ENCODE assay signal across 1 cellular context in genomic region chr11:75399344-75400109, GRCh38.
TF ChIP-seq lines count a peak whose summit lies in the region.

Gene RPS3, plus strand, starts transcription at chr11:75399518. Its CDS starts 30 bp downstream, at chr11:75399548.

TF ChIP-seq in K562, 482 proteins besides CTCF, POLR2A, EP300 and RAD21 (continued from another document and continues in another):
- TF ChIP-seq PKNOX1 (IDR thresholded peaks at IDR 0.05) = peak; percentile 4; the same call in 1 of the 2 replicates
- TF ChIP-seq STAT5A (IDR thresholded peaks at IDR 0.05; ENCODE audit: borderline replicate concordance, low read length) = peak; percentile 45; the same call in 1 of the 2 replicates
- no peak for TF ChIP-seq SIRT6 (IDR thresholded peaks at IDR 0.05; ENCODE audit: low read depth, low read length)
- 0 out of 2 replicates have a peak, but pooled peaks have one; percentile 66 for TF ChIP-seq GATAD2A (IDR thresholded peaks at IDR 0.05)
- 0 out of 2 replicates have a peak, but pooled peaks have one; percentile 46 for TF ChIP-seq ZNF583 (CRISPR knock-in tag; IDR thresholded peaks at IDR 0.05)
- peak; percentile 73 for TF ChIP-seq ETV1 (tag; conservative IDR thresholded peaks at IDR 0.05; ENCODE audit: low read depth)
- peak; percentile 86 for TF ChIP-seq E2F5 (CRISPR knock-in tag; IDR thresholded peaks at IDR 0.05)
- no peak for TF ChIP-seq RBM17 (IDR thresholded peaks at IDR 0.05; ENCODE audit: borderline replicate concordance, low read depth, low read length)
- TF ChIP-seq RBFOX2 (IDR thresholded peaks at IDR 0.05; ENCODE audit: low read depth, low read length) = peak; percentile 100
- TF ChIP-seq NFE2L1 (tag; IDR thresholded peaks at IDR 0.05; ENCODE audit: borderline replicate concordance, low read depth) = no peak
- no peak for TF ChIP-seq STAT5B (CRISPR knock-in tag; IDR thresholded peaks at IDR 0.05)
- no peak for TF ChIP-seq CLOCK (CRISPR knock-in tag; IDR thresholded peaks at IDR 0.05; ENCODE audit: borderline replicate concordance)
- no peak for TF ChIP-seq ZNF57 (CRISPR knock-in tag; IDR thresholded peaks at IDR 0.05)
- TF ChIP-seq GABPA (tag; conservative IDR thresholded peaks at IDR 0.05; ENCODE audit: low read depth) = peak; percentile 97
- TF ChIP-seq FOXK2 (conservative IDR thresholded peaks at IDR 0.05 in 1 of 2, IDR thresholded peaks at IDR 0.05 in 1 of 2; ENCODE audit: low read depth in 2 of 2) = no peak
- TF ChIP-seq ZNF740 (CRISPR knock-in tag; IDR thresholded peaks at IDR 0.05) = no peak; the same call in 1 of the 2 replicates
- TF ChIP-seq ZNF740 (tag; IDR thresholded peaks at IDR 0.05) = no peak
- no peak for TF ChIP-seq ZBTB9 (CRISPR knock-in tag; IDR thresholded peaks at IDR 0.05)
- no peak for TF ChIP-seq ZBTB26 (CRISPR knock-in tag; IDR thresholded peaks at IDR 0.05)
- no peak for TF ChIP-seq MYNN (IDR thresholded peaks at IDR 0.05)
- no peak for TF ChIP-seq MYNN (CRISPR knock-in tag; IDR thresholded peaks at IDR 0.05)
- no peak for TF ChIP-seq IFI16 (CRISPR knock-in tag; IDR thresholded peaks at IDR 0.05)
- TF ChIP-seq ZEB2 (IDR thresholded peaks at IDR 0.05) = no peak
- TF ChIP-seq ZNF707 (CRISPR knock-in tag; conservative IDR thresholded peaks at IDR 0.05) = no peak
- peak; percentile 100 for TF ChIP-seq RBBP5 (IDR thresholded peaks at IDR 0.05; ENCODE audit: borderline replicate concordance, insufficient read depth, low read length, poor library complexity, severe bottlenecking)
- no peak for TF ChIP-seq JUNB (CRISPR knock-in tag; conservative IDR thresholded peaks at IDR 0.05)
- no peak for TF ChIP-seq PHTF2 (CRISPR knock-in tag; IDR thresholded peaks at IDR 0.05)
- TF ChIP-seq ATF1 (CRISPR knock-in tag; IDR thresholded peaks at IDR 0.05) = peak; percentile 76; the same call in 1 of the 2 replicates
- TF ChIP-seq ATF1 (tag; IDR thresholded peaks at IDR 0.05) = peak; percentile 98
- no peak for TF ChIP-seq SAFB (IDR thresholded peaks at IDR 0.05; ENCODE audit: borderline replicate concordance, low read depth, low read length)
- TF ChIP-seq HBP1 (CRISPR knock-in tag; IDR thresholded peaks at IDR 0.05) = peak; percentile 72; the same call in 1 of the 2 replicates
- TF ChIP-seq BRF1 (IDR thresholded peaks at IDR 0.05; ENCODE audit: borderline replicate concordance, extremely low read depth, insufficient read length) = no peak
- TF ChIP-seq USF1 (CRISPR knock-in tag; IDR thresholded peaks at IDR 0.05) = 0 out of 2 replicates have a peak, but pooled peaks have one; percentile 15
- peak; percentile 94 for TF ChIP-seq CBX1 (IDR thresholded peaks at IDR 0.05; ENCODE audit: low read depth)
- TF ChIP-seq NFRKB (IDR thresholded peaks at IDR 0.05; ENCODE audit: low read depth) = peak; percentile 98
- peak; percentile 57 to 69; a peak in 3 of 4 replicates for TF ChIP-seq SIN3A (IDR thresholded peaks at IDR 0.05; ENCODE audit: borderline replicate concordance in 2 of 2, control insufficient read depth in 1 of 2, low read depth in 2 of 2, low read length in 2 of 2)
- TF ChIP-seq ZNF175 (CRISPR knock-in tag; IDR thresholded peaks at IDR 0.05; ENCODE audit: low read depth) = no peak; the same call in 1 of the 2 replicates
- TF ChIP-seq KAT7 (CRISPR knock-in tag; IDR thresholded peaks at IDR 0.05; ENCODE audit: borderline replicate concordance) = peak; percentile 96
- peak; percentile 94 for TF ChIP-seq PML (IDR thresholded peaks at IDR 0.05; ENCODE audit: low read length)
- peak; percentile 43; the same call in 1 of the 2 replicates for TF ChIP-seq JUND (IDR thresholded peaks at IDR 0.05; ENCODE audit: borderline replicate concordance, low read depth, low read length)
- no peak; the same call in 2 of the 3 replicates for TF ChIP-seq JUND (tag; IDR thresholded peaks at IDR 0.05; ENCODE audit: borderline replicate concordance, low read depth, low read length)
- no peak for TF ChIP-seq ZNF592 (IDR thresholded peaks at IDR 0.05)
- peak; percentile 98 for TF ChIP-seq MTA1 (IDR thresholded peaks at IDR 0.05; ENCODE audit: borderline replicate concordance)
- TF ChIP-seq ZNF518B (CRISPR knock-in tag; IDR thresholded peaks at IDR 0.05) = no peak
- peak; percentile 40; the same call in 1 of the 2 replicates for TF ChIP-seq ZNF589 (CRISPR knock-in tag; IDR thresholded peaks at IDR 0.05; ENCODE audit: low read depth)
